ENCODE assay signal across 26 cellular contexts in genomic region chr13:110404321-110404720, GRCh38.
DNase-seq lines count a peak whose midpoint lies in the region; ATAC-seq, FAIRE-seq and TF ChIP-seq lines count a peak whose summit lies in the region.
"Had no signal": no experiment of that assay in that cellular context is flagged by ENCODE, and none has a peak within 500 bp of the region (broad histone marks: within the 10 kb centered on the region; RNA-seq: fewer than 3 reads in every experiment).

No MANE protein-coding gene starts in this region.

- no peak for FAIRE-seq in GM12891 (lab: Jason Lieb, UNC)
- FAIRE-seq: endothelial cell of umbilical vein, GM19239, HepG2 had no signal

- no peak overlapping the region for H3K4me3 ChIP-seq in SK-N-SH (ENCODE audit: low read depth in 2 of 2, low read length in 1 of 2)
- no peak overlapping the region for H3K4me3 ChIP-seq in esophagus muscularis mucosa
- H3K4me3 ChIP-seq in trophoblast cell (ENCODE audit: low read depth, low read length), result no peak overlapping the region
- no peak overlapping the region for H3K4me3 ChIP-seq in thyroid gland (replicated peaks in 1 of 3)
- H3K4me3 ChIP-seq: dorsolateral prefrontal cortex, tibial nerve had no signal

- H3K23ac ChIP-seq in trophoblast cell (ENCODE audit: low read length), result no peak overlapping the region

- peaks cover 44% of the 10 kb centered on the region for H3K79me1 ChIP-seq in trophoblast cell (ENCODE audit: low read length)

- peak overlapping the region; percentile 11 for H2BK5ac ChIP-seq in trophoblast cell (ENCODE audit: low read depth, low read length, poor library complexity)

- no peaks in the 10 kb centered on the region for H3K27me3 ChIP-seq in SK-N-SH (ENCODE audit: insufficient read depth)
- no peaks in the 10 kb centered on the region for H3K27me3 ChIP-seq in esophagus muscularis mucosa
- H3K27me3 ChIP-seq in trophoblast cell (ENCODE audit: insufficient read depth, low read length), result no peaks in the 10 kb centered on the region
- no peaks in the 10 kb centered on the region for H3K27me3 ChIP-seq in thyroid gland
- H3K27me3 ChIP-seq: dorsolateral prefrontal cortex, tibial nerve had no signal

- peak overlapping the region; percentile 46 for H4K8ac ChIP-seq in trophoblast cell (ENCODE audit: low read depth, low read length)

- H4K20me1 ChIP-seq in SK-N-SH (ENCODE audit: insufficient read depth), result no peaks in the 10 kb centered on the region

- H2BK12ac ChIP-seq in trophoblast cell (ENCODE audit: low read length), result peak overlapping the region; percentile 91

- H3K4me2 ChIP-seq in SK-N-SH, result peak overlapping the region; percentile 43; the same call in 1 of the 2 replicates
- H3K4me2 ChIP-seq in trophoblast cell (ENCODE audit: low read length), result no peak overlapping the region

- peak overlapping the region; percentile 81 for H4K91ac ChIP-seq in trophoblast cell (ENCODE audit: low read depth, low read length)

- no peak for TF ChIP-seq RAD21 in SK-N-SH (IDR thresholded peaks at IDR 0.05; ENCODE audit: low read length)

- peak overlapping the region; percentile 19 for H3K4ac ChIP-seq in trophoblast cell (ENCODE audit: low read depth, low read length)

- H3F3A ChIP-seq in SK-N-SH (replicated peaks; ENCODE audit: insufficient read depth), result peaks cover 75% of the 10 kb centered on the region

- peak overlapping the region; percentile 77 for H3K14ac ChIP-seq in trophoblast cell (ENCODE audit: low read length)

- H3K9me2 ChIP-seq in SK-N-SH, result no peaks in the 10 kb centered on the region

- no peak overlapping the region for H4K12ac ChIP-seq in trophoblast cell (ENCODE audit: low read depth, low read length)

- H2BK120ac ChIP-seq in trophoblast cell (ENCODE audit: insufficient read depth, low read length, poor library complexity), result peak overlapping the region; percentile 76

- H2AK5ac ChIP-seq in trophoblast cell (ENCODE audit: low read length), result peak overlapping the region; percentile 79

- ATAC-seq in SK-N-SH treated with all-trans-retinoic acid at 6 μM for 48 hours, result no peak
- ATAC-seq: HepG2; left lobe of liver; stimulated activated memory B cell treated with anti-CD40 and anti-IgM and Interleukin-4, amounts not matched to agents 10 μg/mL and 1 μg/mL and 100 μg/mL, for 72 hours; WTC11 had no signal

- DNase-seq in SK-N-SH (no peak), esophagus muscularis mucosa (ENCODE audit: extremely low spot score) (no peak), trophoblast cell (no peak), thyroid gland (no peak), activated gamma-delta T cell treated with Interleukin-2 at 50 U/mL for 16 hours (no peak), COLO668 (lab: John Stamatoyannopoulos, UW; ENCODE audit: unreplicated experiment) (no peak), GM12891 (ENCODE audit: insufficient read length, low spot score) (no peak)
- DNase-seq: anterior cingulate cortex; CD4-positive, alpha-beta memory T cell; central memory CD4-positive, alpha-beta T cell; DMS 273 treated with DMSO at 0.1 percent for 48 hours; dorsolateral prefrontal cortex; HCEC 1CT; immature natural killer cell; NCI-H1105 treated with DMSO at 0.1 percent for 48 hours; NCI-H2081; stimulated activated CD4-positive, alpha-beta T cell treated with anti-CD3 and anti-CD28 coated beads, Interleukin-2, amount 100 ng/mL, for 48 hours had no signal

- TF ChIP-seq POLR2A in esophagus muscularis mucosa (IDR thresholded peaks at IDR 0.05; ENCODE audit: low read depth), result no peak
- no peak for TF ChIP-seq POLR2A in thyroid gland (IDR thresholded peaks at IDR 0.05)
- TF ChIP-seq POLR2A in GM12891 (IDR thresholded peaks at IDR 0.05; ENCODE audit: low read depth, low read length), result no peak

- H3K36me3 ChIP-seq in SK-N-SH (replicated peaks in 1 of 2; ENCODE audit: control insufficient read depth in 1 of 2, insufficient read depth in 2 of 2, low read length in 1 of 2) (no peaks in the 10 kb centered on the region), esophagus muscularis mucosa (peaks cover 0 to 7% (median 2%) of the 10 kb centered on the region in 4 donors), trophoblast cell (ENCODE audit: control insufficient read depth in 1 of 2, insufficient read depth in 2 of 2, low read length in 2 of 2) (peaks cover 10 to 23% of the 10 kb centered on the region in 2 experiments), thyroid gland (no peaks in the 10 kb centered on the region)
- H3K36me3 ChIP-seq: tibial nerve had no signal

- intact Hi-C loops in esophagus muscularis mucosa (cut with DNase I), result no loop called here
- intact Hi-C loops in thyroid gland (cut with DNase I), result no loop called here

- TF ChIP-seq CTCF in SK-N-SH (IDR thresholded peaks at IDR 0.05) (no peak), esophagus muscularis mucosa (IDR thresholded peaks at IDR 0.05) (no peak), thyroid gland (IDR thresholded peaks at IDR 0.05) (no peak)

- 100% methylated on average over 4 of the region's 4 CpGs for WGBS in SK-N-SH (ENCODE audit: low lambda C conversion rate)
- 95% methylated on average over 4 of the region's 4 CpGs for WGBS in esophagus muscularis mucosa
- no CpG with 5 or more reads among the region's 4 CpGs for WGBS in trophoblast cell (ENCODE audit: extremely low coverage, insufficient coverage, insufficient read length)
- 94 to 96% methylated on average over 4 of the region's 4 CpGs for WGBS in thyroid gland, 2 donors

- H3K27ac ChIP-seq in SK-N-SH (ENCODE audit: low read depth in 2 of 2, low read length in 1 of 2) (peak overlapping the region in 1 of 2 experiments; percentile 82; a peak in 2 of 4 replicates), esophagus muscularis mucosa (replicated peaks in 1 of 4) (peak overlapping the region; percentile 80 to 95 (median 90)), trophoblast cell (ENCODE audit: low read depth, low read length) (peak overlapping the region; percentile 51), thyroid gland (peak overlapping the region in 2 of 3 donors; percentile 32 to 59)
- H3K27ac ChIP-seq: 22Rv1, dorsolateral prefrontal cortex had no signal

- H3K4me1 ChIP-seq in SK-N-SH (ENCODE audit: control insufficient read depth in 1 of 2, insufficient read depth in 2 of 2, low read depth in 1 of 2, low read length in 1 of 2) (peaks cover 23 to 70% of the 10 kb centered on the region in 2 experiments), esophagus muscularis mucosa (peaks cover 72 to 94% (median 93%) of the 10 kb centered on the region in 4 donors), trophoblast cell (ENCODE audit: control insufficient read depth in 1 of 2, insufficient read depth in 2 of 2, low read length in 2 of 2) (peaks cover 25 to 51% of the 10 kb centered on the region in 2 experiments), thyroid gland (peaks cover 28 to 61% of the 10 kb centered on the region in 2 donors)

- H3K9me3 ChIP-seq in SK-N-SH (no peaks in the 10 kb centered on the region), esophagus muscularis mucosa (no peaks in the 10 kb centered on the region), trophoblast cell (ENCODE audit: insufficient read depth, low read depth, low read length) (no peaks in the 10 kb centered on the region), thyroid gland (no peaks in the 10 kb centered on the region)
- H3K9me3 ChIP-seq: tibial nerve had no signal

- H3K79me2 ChIP-seq in SK-N-SH (ENCODE audit: insufficient read depth) (peaks cover 57% of the 10 kb centered on the region), trophoblast cell (ENCODE audit: control insufficient read depth, insufficient read depth, low read length, poor library complexity) (peaks cover 3% of the 10 kb centered on the region)

- TF ChIP-seq EP300 in SK-N-SH (IDR thresholded peaks at IDR 0.05; ENCODE audit: borderline replicate concordance in 1 of 2, low read depth in 1 of 2, low read length in 1 of 2), result no peak
- no peak for TF ChIP-seq EP300 in esophagus muscularis mucosa (IDR thresholded peaks at IDR 0.05)

- H3K18ac ChIP-seq in trophoblast cell (ENCODE audit: low read length), result peak overlapping the region; percentile 67

- H2AFZ ChIP-seq in SK-N-SH (ENCODE audit: low read depth) (no peak overlapping the region), trophoblast cell (ENCODE audit: insufficient read depth, low read length, poor library complexity) (peak overlapping the region; percentile 17)

- peak overlapping the region; percentile 52; the same call in 1 of the 2 replicates for H3K9ac ChIP-seq in SK-N-SH
- no peak overlapping the region for H3K9ac ChIP-seq in trophoblast cell (ENCODE audit: low read length)

- CTCF ChIA-PET in SK-N-SH (lab: Yijun Ruan, JAX), result interaction anchor here (1.1 to 2.0 kb wide), 4 partner anchors 7 to 182 kb away, joined by 3 to 6 read pairs (median 4); no protein-coding TSS in a partner anchor

- POLR2A ChIA-PET in SK-N-SH (lab: Yijun Ruan, JAX), result no interaction called here

TF ChIP-seq in SK-N-SH, 30 proteins besides CTCF, POLR2A, EP300 and RAD21 (continues in another document):
- TF ChIP-seq MAX (IDR thresholded peaks at IDR 0.05; ENCODE audit: low read depth) (no peak), EZH2phosphoT487 (IDR thresholded peaks at IDR 0.05; ENCODE audit: borderline replicate concordance, low read depth) (no peak), YY1 (IDR thresholded peaks at IDR 0.05; ENCODE audit: low read depth) (no peak)

TF ChIP-seq in SK-N-SH treated with all-trans-retinoic acid at 6 μM for 48 hours, 23 proteins besides CTCF, POLR2A, EP300 and RAD21 (continues in another document):
- no peak for TF ChIP-seq SNAI2 (CRISPR knock-in tag; IDR thresholded peaks at IDR 0.05)

TF ChIP-seq in GM12891, 5 proteins besides CTCF, POLR2A, EP300 and RAD21:
- TF ChIP-seq POU2F2 (IDR thresholded peaks at IDR 0.05; ENCODE audit: low read depth, low read length) (no peak), TAF1 (IDR thresholded peaks at IDR 0.05; ENCODE audit: low read depth, low read length) (no peak), POLR2AphosphoS5 (IDR thresholded peaks at IDR 0.05; ENCODE audit: low read depth, low read length) (no peak), PAX5 (IDR thresholded peaks at IDR 0.05; ENCODE audit: insufficient read depth, low read length, severe bottlenecking) (no peak), SPI1 (IDR thresholded peaks at IDR 0.05; ENCODE audit: low read depth, low read length) (no peak)
